In the genomic region with DNA sequence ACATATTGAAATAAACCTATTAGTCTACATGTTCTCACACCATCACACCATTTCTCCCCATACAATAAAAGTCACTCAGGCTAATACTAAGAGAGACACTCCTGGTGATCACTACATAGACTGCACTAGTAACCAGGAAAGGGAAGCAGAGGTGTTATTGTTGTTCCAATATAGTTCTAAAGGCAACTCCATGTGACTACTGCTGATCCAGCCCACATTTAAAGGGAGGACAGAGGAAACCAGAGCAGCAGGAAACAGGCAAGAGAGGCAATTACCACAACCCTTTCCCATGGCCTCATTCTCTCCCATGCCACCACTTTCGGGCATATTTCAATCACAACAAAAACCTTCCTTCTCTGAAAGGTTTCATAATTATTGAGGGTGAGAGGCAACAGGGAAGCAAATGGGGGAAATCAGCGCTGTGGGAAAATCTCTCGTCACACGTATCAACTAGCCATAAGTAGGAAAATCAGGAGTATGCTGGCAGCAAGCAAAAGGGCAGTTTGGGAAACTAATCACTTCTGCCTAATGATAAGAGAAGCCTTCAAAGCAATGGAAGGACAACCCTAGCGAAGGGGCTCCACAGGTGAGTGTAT, we compare ENCODE assay signal across 8 cellular contexts. TPM values are rescaled to one million over a fixed set of nuclear protein-coding genes. Genes with fewer than 3 reads are reported as not detected.
A peak's percentile ranks its signal among the peaks of the same experiment; 100 is the strongest.
DNase-seq lines count a peak whose midpoint lies in the region; ATAC-seq lines count a peak whose summit lies in the region.

No MANE protein-coding gene starts in this region.

- no peak overlapping the region for H3K27ac ChIP-seq in CD4-positive, CD25-positive, alpha-beta regulatory T cell (ENCODE audit: insufficient read depth, low read length, poor library complexity, severe bottlenecking)
- peak overlapping the region; percentile 35 for H3K27ac ChIP-seq in adipose tissue (ENCODE audit: low read depth, low read length)

- no peaks in the 10 kb centered on the region for H3K9me3 ChIP-seq in CD4-positive, CD25-positive, alpha-beta regulatory T cell (ENCODE audit: control insufficient read depth in 2 of 2, low read length in 2 of 2)

- peak overlapping the region; percentile 97 to 99 (median 98) for H3K4me3 Mint-ChIP-seq in CD4-positive, CD25-positive, alpha-beta regulatory T cell

- 28 to 42% (median 38%) methylated on average over 5 of the region's 5 CpGs for WGBS in adipose tissue, 3 donors

- peaks cover 19 to 45% (median 35%) of the 10 kb centered on the region in 4 donors for H3K4me1 Mint-ChIP-seq in CD4-positive, CD25-positive, alpha-beta regulatory T cell

- no peaks in the 10 kb centered on the region for H3K36me3 ChIP-seq in CD4-positive, CD25-positive, alpha-beta regulatory T cell (ENCODE audit: control insufficient read depth, insufficient read depth, low read length)

- H3K27ac Mint-ChIP-seq in CD4-positive, CD25-positive, alpha-beta regulatory T cell, result peak overlapping the region; percentile 42 to 99 (median 65)

- H3K36me3 Mint-ChIP-seq in CD4-positive, CD25-positive, alpha-beta regulatory T cell, result no peaks in the 10 kb centered on the region

- peak in 1 of 3 donors; percentile 28 for DNase-seq in CD4-positive, CD25-positive, alpha-beta regulatory T cell
- DNase-seq in Jurkat, Clone E6-1 (ENCODE audit: low read depth, low spot score), result peak; percentile 51
- DNase-seq in lung microvascular endothelial cell (ENCODE audit: low read depth in 2 of 2), result peak; percentile 79 to 93
- no peak for DNase-seq in RPMI8226
- no peak for DNase-seq in D341Med (ENCODE audit: low spot score)
- DNase-seq in AG08395 (ENCODE audit: low spot score), result no peak
- DNase-seq in NCI-H446 (lab: John Stamatoyannopoulos, UW), result no peak

- H3K27me3 ChIP-seq in CD4-positive, CD25-positive, alpha-beta regulatory T cell (ENCODE audit: control insufficient read depth, insufficient read depth, low read length), result no peaks in the 10 kb centered on the region

- peak overlapping the region; percentile 94 for H3K4me3 ChIP-seq in CD4-positive, CD25-positive, alpha-beta regulatory T cell (ENCODE audit: low read depth, low read length)
- peak overlapping the region; percentile 72 for H3K4me3 ChIP-seq in Jurkat, Clone E6-1 (ENCODE audit: low read length)

- peaks cover 27% of the 10 kb centered on the region for H3K4me1 ChIP-seq in CD4-positive, CD25-positive, alpha-beta regulatory T cell (ENCODE audit: control insufficient read depth, insufficient read depth, low read length, poor library complexity, severe bottlenecking)

- H3K27me3 Mint-ChIP-seq in CD4-positive, CD25-positive, alpha-beta regulatory T cell, result peaks cover 5% of the 10 kb centered on the region

- no peak for ATAC-seq in CD4-positive, CD25-positive, alpha-beta regulatory T cell (ENCODE audit: low read depth in 2 of 2)

- peaks cover 0 to 2% (median 0%) of the 10 kb centered on the region in 7 donors for H3K9me3 Mint-ChIP-seq in CD4-positive, CD25-positive, alpha-beta regulatory T cell

RNA-seq across cellular contexts. Expression of a gene that starts 1.8 kb away (rescaled TPM):
- total RNA-seq in CD4-positive, CD25-positive, alpha-beta regulatory T cell, result 38.9 TPM
- polyA plus RNA-seq in CD4-positive, CD25-positive, alpha-beta regulatory T cell, result 10 to 100 TPM in 1 of 4 donors, 1 to 10 TPM in 3; 6.6 to 10.3 (median 8.7) TPM
- 49.2 TPM for polyA plus RNA-seq in Jurkat, Clone E6-1 (2012; ENCODE audit: insufficient read depth, insufficient read length)
- polyA plus RNA-seq in adipose tissue, result 1 to 10 TPM; 8.0 to 9.6 (median 9.4) TPM
- 12.4 and 27.0 TPM in 2 replicates for total RNA-seq in lung microvascular endothelial cell

Comparison
In these comparisons a context has a peak if more than half of its experiments do, and no peak if none do; other contexts are left out.
1. DNase-seq: peak in Jurkat, Clone E6-1 (single experiment) and lung microvascular endothelial cell (2 of 2); none in RPMI8226 (single experiment), D341Med (single experiment), AG08395 (single experiment) and NCI-H446 (0 of 2).